7 cellular contexts compared by ENCODE assay signal in the genomic region with DNA sequence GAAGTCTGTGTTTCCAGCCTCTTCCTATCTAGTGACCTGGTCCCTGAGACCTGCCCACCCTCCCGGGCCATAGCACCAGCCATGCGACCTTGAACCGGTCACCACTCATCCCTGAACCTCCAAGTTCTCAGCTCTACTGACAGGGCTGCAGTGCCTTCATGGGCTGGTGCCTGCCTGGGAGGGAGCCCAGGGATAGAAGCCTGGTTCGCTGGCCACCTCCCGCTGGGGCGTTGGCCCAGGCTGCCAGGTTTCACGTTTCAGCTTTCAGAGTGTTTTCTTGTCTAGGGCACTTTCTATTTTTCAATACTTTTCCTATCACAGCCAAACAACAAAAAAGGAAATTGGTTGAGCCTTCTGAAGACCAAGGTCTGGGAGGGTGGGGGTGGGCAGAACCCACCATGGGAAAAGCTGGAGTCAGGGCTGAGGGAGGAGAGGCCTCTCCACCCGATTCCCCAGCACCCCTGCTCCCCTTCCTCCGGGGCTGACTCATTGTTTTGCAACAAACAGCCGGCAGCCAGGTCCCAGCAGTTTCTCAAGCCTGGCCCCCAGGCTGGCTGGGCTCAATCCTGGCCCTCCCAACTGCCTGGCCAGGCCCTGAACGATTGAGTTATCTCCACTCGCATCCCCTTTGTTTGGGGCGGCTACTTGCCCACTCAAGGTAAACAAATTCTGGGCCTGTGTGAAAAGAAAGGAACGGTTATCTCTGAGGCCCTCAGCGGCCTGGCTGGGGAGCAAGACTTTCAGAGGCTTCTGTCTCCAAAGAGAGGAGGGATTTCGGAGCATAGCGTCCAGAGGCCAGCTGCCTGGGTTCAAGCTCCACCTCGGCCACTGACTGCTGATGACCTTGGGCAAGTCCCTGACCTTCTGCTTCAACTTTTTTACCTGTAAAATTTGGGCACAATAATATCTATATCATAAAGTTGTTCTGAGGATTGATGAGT. TPM values are rescaled to one million over a fixed set of nuclear protein-coding genes. Genes with fewer than 3 reads are reported as not detected.
A peak's percentile ranks its signal among the peaks of the same experiment; 100 is the strongest.
DNase-seq lines count a peak whose midpoint lies in the region; ATAC-seq and TF ChIP-seq lines count a peak whose summit lies in the region.

No MANE protein-coding gene starts in this region.

- WGBS in GM23248 (ENCODE audit: low coverage in 1 of 2, low lambda C conversion rate in 2 of 2, missing lambda C conversion rate in 2 of 2), 2 experiments: 21 to 26% methylated on average over 18 of the region's 18 CpGs
- WGBS in ovary, 3 donors: 9 to 14% (median 11%) methylated on average over 18 of the region's 18 CpGs

- H3K36me3 ChIP-seq in GM23248 (ENCODE audit: low read depth) (no peaks in the 10 kb centered on the region), ovary (no peaks in the 10 kb centered on the region)

- in situ Hi-C loops in GM23248 (cut with MboI): no loop called here

- H3F3A ChIP-seq in GM23248 (ENCODE audit: insufficient read depth): 0 out of 2 replicates have a peak, but pooled peaks cover 11% of the 10 kb centered on the region

- no peaks in the 10 kb centered on the region for H3K79me2 ChIP-seq in GM23248 (ENCODE audit: insufficient read depth)

- H3K4me1 ChIP-seq in GM23248 (ENCODE audit: insufficient read depth): peaks cover 17% of the 10 kb centered on the region
- H3K4me1 ChIP-seq in ovary (ENCODE audit: insufficient read depth): peaks cover 8% of the 10 kb centered on the region

- H3K4me3 ChIP-seq in GM23248: peak overlapping the region; percentile 11; the same call in 1 of the 2 replicates
- H3K4me3 ChIP-seq in ovary: no peak overlapping the region

- no peak for TF ChIP-seq EP300 in ovary (IDR thresholded peaks at IDR 0.05)

- no peaks in the 10 kb centered on the region for H3K27me3 Mint-ChIP-seq in activated naive CD4-positive, alpha-beta T cell treated with anti-CD3 and anti-CD28 coated beads, Interleukin-2, amount 50 U/mL, for 24 hours

- intact Hi-C loops in Right ventricle myocardium superior (cut with DNase I): loop anchor here (5.0 kb wide), 1 partner anchor 33 kb away; no protein-coding TSS in a partner anchor
- intact Hi-C loops in ovary (cut with DNase I): loop anchor here in 1 of 4 donors (5.0 kb wide), 1 partner anchor 38 kb away; no protein-coding TSS in a partner anchor

- peaks cover 74% of the 10 kb centered on the region for H3K4me1 Mint-ChIP-seq in activated naive CD4-positive, alpha-beta T cell treated with anti-CD3 and anti-CD28 coated beads, Interleukin-2, amount 50 U/mL, for 24 hours

- H3K27ac ChIP-seq in GM23248: peak overlapping the region; percentile 86
- peak overlapping the region; percentile 69 to 89 for H3K27ac ChIP-seq in ovary

- peak overlapping the region; percentile 81 for H3K9ac ChIP-seq in GM23248

- H3K36me3 Mint-ChIP-seq in activated naive CD4-positive, alpha-beta T cell treated with anti-CD3 and anti-CD28 coated beads, Interleukin-2, amount 50 U/mL, for 24 hours: peaks cover 3% of the 10 kb centered on the region

- peak overlapping the region; percentile 84 for H2AFZ ChIP-seq in GM23248

- peak overlapping the region; percentile 94 for H3K27ac Mint-ChIP-seq in activated naive CD4-positive, alpha-beta T cell treated with anti-CD3 and anti-CD28 coated beads, Interleukin-2, amount 50 U/mL, for 24 hours

- TF ChIP-seq CTCF in ovary (IDR thresholded peaks at IDR 0.05): no peak

- ATAC-seq in Right ventricle myocardium superior (ENCODE audit: poor library complexity) (peak; percentile 87), HG03039 (IDR thresholded peaks at IDR 0.05; ENCODE audit: unreplicated experiment) (no peak)

- peak overlapping the region; percentile 47 for H3K4me3 Mint-ChIP-seq in activated naive CD4-positive, alpha-beta T cell treated with anti-CD3 and anti-CD28 coated beads, Interleukin-2, amount 50 U/mL, for 24 hours

- peak overlapping the region; percentile 63 for H3K4me2 ChIP-seq in GM23248 (ENCODE audit: unreplicated experiment)

- no peaks in the 10 kb centered on the region for H4K20me1 ChIP-seq in GM23248 (ENCODE audit: insufficient read depth)

- peak; percentile 52 for TF ChIP-seq POLR2A in ovary (IDR thresholded peaks at IDR 0.05)

- DNase-seq in GM23248: peak; percentile 93
- DNase-seq in NCI-H2171 (lab: John Stamatoyannopoulos, UW): peak; percentile 51
- DNase-seq in Right ventricle myocardium superior: peak; percentile 83
- DNase-seq in ovary: peak; percentile 86 to 93 (median 89)
- no peak for DNase-seq in NCI-H1105 treated with DMSO at 0.1 percent for 48 hours (lab: John Stamatoyannopoulos, UW)

- no peaks in the 10 kb centered on the region for H3K9me3 Mint-ChIP-seq in activated naive CD4-positive, alpha-beta T cell treated with anti-CD3 and anti-CD28 coated beads, Interleukin-2, amount 50 U/mL, for 24 hours

- H3K9me3 ChIP-seq in GM23248 (ENCODE audit: low read depth) (no peaks in the 10 kb centered on the region), ovary (no peaks in the 10 kb centered on the region)

- H3K27me3 ChIP-seq in GM23248 (replicated peaks; ENCODE audit: insufficient read depth) (no peaks in the 10 kb centered on the region), ovary (no peaks in the 10 kb centered on the region)

- no peaks in the 10 kb centered on the region for H3K9me2 ChIP-seq in GM23248 (ENCODE audit: insufficient read depth)

RNA-seq across cellular contexts. Expression of a gene that starts 47.5 kb away (rescaled TPM):
- total RNA-seq in GM23248 (2014; rRNA removed; shearing (Covaris generic)): 13.8 and 14.4 TPM in 2 replicates
- polyA plus RNA-seq in GM23248 (2016; fragmentation: Nextera tagmentation; extraction: Ambion mirVana): 71.7 and 78.2 TPM in 2 replicates
- total RNA-seq in Right ventricle myocardium superior: 45.0 TPM
- 100 to 1,000 TPM; 115 to 369 (median 254) TPM for total RNA-seq in ovary
- polyA plus RNA-seq in ovary: 100 to 1,000 TPM; 162 to 169 TPM
